ENCODE assay signal across 12 cellular contexts in the genomic region with DNA sequence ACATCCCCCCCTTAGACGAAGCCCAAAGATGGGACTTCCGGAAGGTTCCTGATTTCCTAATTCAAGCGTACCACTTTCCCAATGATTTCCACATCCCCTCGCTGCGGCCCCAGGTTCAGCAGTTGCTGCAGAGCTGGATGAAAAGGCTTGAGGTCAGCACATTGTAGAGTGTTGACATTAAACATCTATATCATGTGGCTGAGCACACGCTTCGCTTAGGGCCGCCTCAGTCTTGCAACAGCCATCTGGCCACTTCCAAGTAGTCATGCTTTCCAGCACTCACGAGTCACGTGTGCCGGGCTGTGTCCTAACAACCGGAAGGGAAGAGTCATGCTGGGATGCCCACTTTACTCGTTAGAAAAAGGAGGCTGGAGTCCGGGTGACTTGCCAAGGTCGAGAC.
"Had no signal": no experiment of that assay in that cellular context is flagged by ENCODE, and none has a peak within 500 bp of the region (broad histone marks: within the 10 kb centered on the region; RNA-seq: fewer than 3 reads in every experiment).

No MANE protein-coding gene starts in this region.

- H3K27ac ChIP-seq: epithelial cell of prostate, parathyroid adenoma, thoracic aorta, vagina, WERI-Rb-1 had no signal

- H3K36me3 ChIP-seq: thoracic aorta, vagina, WERI-Rb-1 had no signal

- DNase-seq: activated CD4-positive, alpha-beta memory T cell treated with anti-CD3 and anti-CD28 coated beads for 36 hours; activated CD8-positive, alpha-beta memory T cell treated with anti-CD3 and anti-CD28 coated beads, Interleukin-2, amount 10 ng/mL, durations not matched to agents 7 days and 5 days; activated naive CD4-positive, alpha-beta T cell treated with anti-CD3 and anti-CD28 coated beads, Interleukin-2, amount 50 U/mL, for 16 hours; activated T-cell treated with anti-CD3 and anti-CD28 coated beads, Interleukin-2, amount 50 U/mL, for 1 hour; naive B cell; stimulated activated CD4-positive, alpha-beta T cell treated with anti-CD3 and anti-CD28 coated beads, Interleukin-2, amount 100 ng/mL, for 24 hours; WERI-Rb-1 had no signal

- ATAC-seq: activated CD8-positive, alpha-beta memory T cell treated with anti-CD3 and anti-CD28 coated beads, Interleukin-2, amount 10 ng/mL, durations not matched to agents 7 days and 5 days; stimulated activated effector memory CD8-positive, alpha-beta T cell treated with anti-CD3 and anti-CD28 coated beads, Interleukin-12 subunit alpha, Interleukin-12 subunit beta, amount 100 ng/mL, for 72 hours had no signal

- H3K27me3 ChIP-seq: vagina had no signal

- H3K4me3 ChIP-seq: thoracic aorta, vagina had no signal

- H3K4me1 ChIP-seq: parathyroid adenoma, vagina had no signal

- H3K9me3 ChIP-seq: thoracic aorta, vagina had no signal
